Comparison of ENCODE assay signal across 8 cellular contexts in the genomic region with DNA sequence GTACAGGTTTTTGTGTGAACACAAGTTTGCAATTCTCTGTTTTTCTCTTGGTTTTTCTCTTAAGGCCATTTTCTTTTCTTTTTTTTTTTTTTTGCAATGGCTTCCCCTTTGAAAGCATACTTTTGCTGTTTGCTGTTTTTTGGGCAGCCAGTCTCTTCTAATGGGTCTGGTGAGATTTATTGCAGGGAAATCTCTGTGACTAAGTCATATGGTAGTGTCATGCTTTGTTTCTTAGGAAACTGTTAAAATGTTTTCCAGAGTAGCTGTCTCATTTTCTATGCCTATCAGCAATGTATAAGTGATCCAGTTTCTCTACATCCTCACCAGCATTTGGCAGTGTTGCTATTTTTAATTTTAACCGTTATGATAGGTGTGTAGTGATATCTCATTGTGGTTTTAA.
"Had no signal": no experiment of that assay in that cellular context is flagged by ENCODE, and none has a peak within 500 bp of the region (broad histone marks: within the 10 kb centered on the region; RNA-seq: fewer than 3 reads in every experiment).

No MANE protein-coding gene starts in this region.

- H3K27ac Mint-ChIP-seq: activated naive CD4-positive, alpha-beta T cell treated with anti-CD3 and anti-CD28 coated beads, Interleukin-2, amount 50 U/mL, for 24 hours; stimulated activated naive CD8-positive, alpha-beta T cell treated with anti-CD3 and anti-CD28 coated beads, Interleukin-15, Interleukin-2, amounts not matched to agents 100 ng/mL and 50 ng/mL, for 24 hours had no signal

- H3K27me3 ChIP-seq: esophagus squamous epithelium, ovary, testis had no signal

- H3K4me1 Mint-ChIP-seq: activated naive CD4-positive, alpha-beta T cell treated with anti-CD3 and anti-CD28 coated beads, Interleukin-2, amount 50 U/mL, for 24 hours had no signal

- H3K9me3 ChIP-seq: ovary, testis had no signal

- H3K27ac ChIP-seq: esophagus squamous epithelium, left ventricle myocardium inferior, ovary, testis had no signal

- H3K4me3 Mint-ChIP-seq: activated naive CD4-positive, alpha-beta T cell treated with anti-CD3 and anti-CD28 coated beads, Interleukin-2, amount 50 U/mL, for 24 hours; stimulated activated naive CD8-positive, alpha-beta T cell treated with anti-CD3 and anti-CD28 coated beads, Interleukin-15, Interleukin-2, amounts not matched to agents 100 ng/mL and 50 ng/mL, for 24 hours had no signal

- H3K4me1 ChIP-seq: esophagus squamous epithelium, left ventricle myocardium inferior, testis had no signal

- H3K4me3 ChIP-seq: esophagus squamous epithelium, left ventricle myocardium inferior, ovary, testis had no signal

- DNase-seq: activated T-cell treated with anti-CD3 and anti-CD28 coated beads, Interleukin-2, amount 50 U/mL, for 1 hour; esophagus squamous epithelium; left ventricle myocardium inferior; ovary; stimulated activated CD4-positive, alpha-beta T cell treated with anti-CD3 and anti-CD28 coated beads, Interleukin-4, amount 100 ng/mL, for 1 hour; testis had no signal

- H3K36me3 ChIP-seq: esophagus squamous epithelium, left ventricle myocardium inferior, ovary had no signal
